ENCODE assay signal across 14 cellular contexts in genomic region chr9:70052768-70053167, GRCh38. TPM values are rescaled to one million over a fixed set of nuclear protein-coding genes. Genes with fewer than 3 reads are reported as not detected.
"Had no signal": no experiment of that assay in that cellular context is flagged by ENCODE, and none has a peak within 500 bp of the region (broad histone marks: within the 10 kb centered on the region; RNA-seq: fewer than 3 reads in every experiment).

No MANE protein-coding gene starts in this region.

- H3K27ac ChIP-seq: WERI-Rb-1 had no signal

- DNase-seq: activated CD4-positive, alpha-beta T cell treated with anti-CD3 and anti-CD28 coated beads for 4 hours; activated CD8-positive, alpha-beta memory T cell treated with anti-CD3 and anti-CD28 coated beads, Interleukin-2, amount 50 U/mL, for 4 hours; activated CD8-positive, alpha-beta T cell treated with anti-CD3 and anti-CD28 coated beads for 36 hours; activated T-cell treated with anti-CD3 and anti-CD28 coated beads, Interleukin-2, amount 50 U/mL, for 72 hours; aorta; cortex of kidney; effector CD8-positive, alpha-beta T cell; mucosa of descending colon; stimulated activated CD4-positive, alpha-beta T cell treated with anti-CD3 and anti-CD28 coated beads, Interleukin-4, amount 100 ng/mL, for 1 hour; stimulated activated CD8-positive, alpha-beta memory T cell treated with anti-CD3 and anti-CD28 coated beads, Interleukin-4, amount 100 ng/mL, for 48 hours; stimulated activated naive CD8-positive, alpha-beta T cell treated with anti-CD3 and anti-CD28 coated beads, Interleukin-15, Interleukin-2, amounts not matched to agents 100 U/mL and 50 U/mL, for 24 hours; T-cell; testis; WERI-Rb-1 had no signal

- H3K4me3 ChIP-seq: mucosa of descending colon, testis had no signal

- H3K36me3 ChIP-seq: WERI-Rb-1 had no signal

- ATAC-seq: activated CD8-positive, alpha-beta T cell treated with anti-CD3 and anti-CD28 coated beads for 36 hours; activated T-cell treated with anti-CD3 and anti-CD28 coated beads, Interleukin-2, amount 50 U/mL, for 72 hours; mucosa of descending colon; stimulated activated naive CD8-positive, alpha-beta T cell treated with anti-CD3 and anti-CD28 coated beads, Interleukin-15, Interleukin-2, amounts not matched to agents 100 U/mL and 50 U/mL, for 24 hours; T-cell had no signal

- H3K9me3 ChIP-seq: mucosa of descending colon, testis had no signal

- H3K27me3 ChIP-seq: testis had no signal

RNA-seq across cellular contexts. Expression of gene MAMDC2, which starts 9.1 kb away (rescaled TPM):
- total RNA-seq: activated CD8-positive, alpha-beta T cell treated with anti-CD3 and anti-CD28 coated beads for 36 hours; activated T-cell treated with anti-CD3 and anti-CD28 coated beads, Interleukin-2, amount 50 U/mL, for 72 hours had no signal
